Comparison of ENCODE assay signal across 28 cellular contexts in the genomic region with DNA sequence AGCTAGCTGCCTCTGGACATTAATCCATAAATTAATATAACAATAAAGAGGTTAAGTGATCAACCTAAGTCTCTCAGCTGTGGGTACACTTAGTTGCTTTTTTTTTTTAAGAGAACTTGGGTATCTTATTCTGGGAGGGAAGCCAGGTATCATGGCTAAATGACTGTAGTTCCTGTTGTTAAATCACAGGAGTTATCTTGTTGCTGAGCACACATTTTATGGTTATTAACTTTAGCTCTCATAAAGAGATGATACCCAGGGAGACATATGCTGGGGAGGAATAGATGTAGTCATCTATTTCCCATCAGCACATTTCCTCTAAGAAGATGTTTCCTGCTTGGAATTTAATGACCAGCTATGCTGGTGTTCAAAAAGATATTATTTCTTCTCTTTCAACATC.
"Had no signal": no experiment of that assay in that cellular context is flagged by ENCODE, and none has a peak within 500 bp of the region (broad histone marks: within the 10 kb centered on the region; RNA-seq: fewer than 3 reads in every experiment).

No MANE protein-coding gene starts in this region.

- H3K27ac ChIP-seq: SJSA1 had no signal

- H3K36me3 ChIP-seq: SJSA1 had no signal

- H3K9me3 ChIP-seq: SJSA1 had no signal

- H3K4me3 ChIP-seq: SJSA1 had no signal

- H3K27me3 ChIP-seq: SJSA1 had no signal

- H3K4me1 ChIP-seq: SJSA1 had no signal

- FAIRE-seq: astrocyte, TTC549 had no signal

- DNase-seq: activated CD4-positive, alpha-beta memory T cell treated with anti-CD3 and anti-CD28 coated beads for 36 hours; activated CD4-positive, alpha-beta T cell treated with anti-CD3 and anti-CD28 coated beads, Interleukin-2, amount 10 ng/mL, durations not matched to agents 7 days and 5 days; activated CD4-positive, CD25-positive, alpha-beta regulatory T cell; activated CD8-positive, alpha-beta memory T cell treated with anti-CD3 and anti-CD28 coated beads for 24 hours; activated effector memory CD4-positive, alpha-beta T cell treated with anti-CD3 and anti-CD28 coated beads, Interleukin-2, amount 50 U/mL, for 16 hours; activated naive CD4-positive, alpha-beta T cell treated with Interleukin-2 at 50 U/mL for 16 hours; activated T-cell treated with anti-CD3 and anti-CD28 coated beads, Interleukin-2, amount 50 U/mL, for 4 hours; amygdala; IMR-90; Kasumi-1; KBM-7; NCI-H1092; NCI-H1417; NCI-H1930; NCI-H2107; NCI-H446; NCI-H524; NCI-H748 treated with DMSO at 0.1 percent for 48 hours; RPMI8226; SHP77; T-cell; T-helper 2 cell; T1000 had no signal

- ATAC-seq: activated naive CD4-positive, alpha-beta T cell treated with anti-CD3 and anti-CD28 coated beads, Interleukin-2, amount 50 U/mL, for 72 hours; activated T-cell treated with anti-CD3 and anti-CD28 coated beads, Interleukin-2, amount 50 U/mL, for 4 hours; Panc1; T-cell had no signal
